Comparison of ENCODE assay signal across 24 cellular contexts in genomic region chr12:48177985-48178384, GRCh38. TPM values are rescaled to one million over a fixed set of nuclear protein-coding genes. Genes with fewer than 3 reads are reported as not detected.
DNase-seq lines count a peak whose midpoint lies in the region; ATAC-seq, FAIRE-seq and TF ChIP-seq lines count a peak whose summit lies in the region.
"Had no signal": no experiment of that assay in that cellular context is flagged by ENCODE, and none has a peak within 500 bp of the region (broad histone marks: within the 10 kb centered on the region; RNA-seq: fewer than 3 reads in every experiment).

No MANE protein-coding gene starts in this region.

- DNase-seq in SK-N-SH, result no peak
- no peak for DNase-seq in GM12878 (ENCODE audit: low read depth, low spot score)
- DNase-seq in epidermal melanocyte (ENCODE audit: insufficient read length, low spot score), result no peak
- DNase-seq in NCI-H345 treated with DMSO at 0.1 percent for 48 hours (lab: John Stamatoyannopoulos, UW; ENCODE audit: unreplicated experiment), result no peak
- DNase-seq: ACHN; CD4-positive, alpha-beta T cell; CD8-positive, alpha-beta memory T cell; DMS 273 treated with DMSO at 0.1 percent for 48 hours; DMS79; EL; GDM1; GM23248; H7; HCEC 1CT had no signal

- intact Hi-C loops in GM12878 (cut with micrococcal nuclease; ENCODE audit: unreplicated experiment), result no loop called here

- H3K9ac ChIP-seq in SK-N-SH (no peak overlapping the region), GM12878 (ENCODE audit: control insufficient read depth, insufficient read depth, low read length) (no peak overlapping the region)
- H3K9ac ChIP-seq in BLaER1 treated with 17β-estradiol and CSF1 and Interleukin-3, amounts not matched to agents 10 nM and 100 nM, result no peak overlapping the region
- H3K9ac ChIP-seq: GM23248 had no signal

- TF ChIP-seq RAD21 in SK-N-SH (IDR thresholded peaks at IDR 0.05; ENCODE audit: low read length) (no peak), GM12878 (IDR thresholded peaks at IDR 0.05; ENCODE audit: insufficient read depth, low read depth, low read length) (no peak)

- TF ChIP-seq POLR2A in GM12878 (IDR thresholded peaks at IDR 0.05; ENCODE audit: low read depth, low read length), result no peak

- H3K9me3 ChIP-seq in SK-N-SH (no peaks in the 10 kb centered on the region), GM12878 (replicated peaks; ENCODE audit: control insufficient read depth, insufficient read depth, low read length) (no peaks in the 10 kb centered on the region)
- no peaks in the 10 kb centered on the region for H3K9me3 ChIP-seq in BLaER1 treated with 17β-estradiol and CSF1 and Interleukin-3, amounts not matched to agents 10 nM and 100 nM (replicated peaks in 1 of 11)

- H3K36me3 ChIP-seq in SK-N-SH (replicated peaks in 1 of 2; ENCODE audit: control insufficient read depth in 1 of 2, insufficient read depth in 2 of 2, low read length in 1 of 2) (no peaks in the 10 kb centered on the region), GM12878 (ENCODE audit: control insufficient read depth in 2 of 2, insufficient read depth in 2 of 2, low read length in 1 of 2) (no peaks in the 10 kb centered on the region)
- H3K36me3 ChIP-seq in BLaER1 treated with 17β-estradiol and CSF1 and Interleukin-3, amounts not matched to agents 10 nM and 100 nM, result no peaks in the 10 kb centered on the region

- H3K27ac ChIP-seq in SK-N-SH (ENCODE audit: low read depth in 2 of 2, low read length in 1 of 2), result no peak overlapping the region
- H3K27ac ChIP-seq in BLaER1 treated with 17β-estradiol and CSF1 and Interleukin-3, amounts not matched to agents 10 nM and 100 nM, result no peak overlapping the region
- H3K27ac ChIP-seq in GM12878 (ENCODE audit: control insufficient read depth, insufficient read depth), result no peak overlapping the region
- H3K27ac ChIP-seq: 22Rv1, GM23248 had no signal

- H3K27me3 ChIP-seq in SK-N-SH (ENCODE audit: insufficient read depth) (0 out of 2 replicates have a peak, but pooled peaks cover 7% of the 10 kb centered on the region), GM12878 (replicated peaks in 1 of 2; ENCODE audit: control insufficient read depth in 2 of 2, insufficient read depth in 2 of 2, low read length in 1 of 2) (no peaks in the 10 kb centered on the region; a peak in 1 of 4 replicates)
- peaks cover 0 to 10% (median 1%) of the 10 kb centered on the region in 11 experiments; a peak in 6 of 22 replicates for H3K27me3 ChIP-seq in BLaER1 treated with 17β-estradiol and CSF1 and Interleukin-3, amounts not matched to agents 10 nM and 100 nM

- H3K9me2 ChIP-seq in SK-N-SH, result no peaks in the 10 kb centered on the region

- H3K79me2 ChIP-seq in SK-N-SH (ENCODE audit: insufficient read depth) (no peaks in the 10 kb centered on the region), GM12878 (ENCODE audit: control insufficient read depth, insufficient read depth, low read length) (no peaks in the 10 kb centered on the region)

- POLR2A ChIA-PET in SK-N-SH (lab: Yijun Ruan, JAX) (no interaction called here), GM12878 (lab: Charles Lee) (no interaction called here)

- no peak for FAIRE-seq in GM12878 (lab: Jason Lieb, UNC)
- FAIRE-seq: A204.1, D721Med, GM12891, GM18507, H1 had no signal

- WGBS in SK-N-SH (ENCODE audit: low lambda C conversion rate), result 44% methylated on average over 4 of the region's 4 CpGs
- WGBS in GM12878 (ENCODE audit: insufficient coverage, insufficient replicate concordance, low lambda C conversion rate, missing lambda C conversion rate), result 24% methylated on average over 4 of the region's 4 CpGs

- ATAC-seq in SK-N-SH treated with all-trans-retinoic acid at 6 μM for 48 hours (no peak), GM12878 (no peak)

- CTCF ChIA-PET in SK-N-SH (lab: Yijun Ruan, JAX), result interaction anchor here (1.2 kb wide), 1 partner anchor 440 kb away, joined by 3 read pairs; no protein-coding TSS in a partner anchor
- CTCF ChIA-PET in GM12878 (lab: Yijun Ruan, JAX), result interaction anchor here (0.9 to 1.2 kb wide), 2 partner anchors 11 to 13 kb away, joined by 3 read pairs; no protein-coding TSS in a partner anchor

- H3K4me2 ChIP-seq in SK-N-SH (no peak overlapping the region), GM12878 (ENCODE audit: control insufficient read depth, insufficient read depth) (no peak overlapping the region)
- peak overlapping the region in 7 of 11 experiments; percentile 2 to 65 (median 52); a peak in 13 of 22 replicates for H3K4me2 ChIP-seq in BLaER1 treated with 17β-estradiol and CSF1 and Interleukin-3, amounts not matched to agents 10 nM and 100 nM

- H3K4me1 ChIP-seq in SK-N-SH (ENCODE audit: control insufficient read depth in 1 of 2, insufficient read depth in 2 of 2, low read depth in 1 of 2, low read length in 1 of 2) (peaks cover 0 to 5% of the 10 kb centered on the region in 2 experiments; a peak in 3 of 4 replicates), GM12878 (ENCODE audit: control insufficient read depth, insufficient read depth, low read length) (peaks cover 5% of the 10 kb centered on the region; the same call in 1 of the 2 replicates)
- peaks cover 10 to 32% (median 21%) of the 10 kb centered on the region in 10 experiments for H3K4me1 ChIP-seq in BLaER1 treated with 17β-estradiol and CSF1 and Interleukin-3, amounts not matched to agents 10 nM and 100 nM

- BruUV-seq in GM12878 (replicated peaks; lab: Mats Ljungman, UMichigan), result no TSS peak

- no peaks in the 10 kb centered on the region for H3F3A ChIP-seq in SK-N-SH (replicated peaks; ENCODE audit: insufficient read depth)

- TF ChIP-seq CTCF in SK-N-SH (IDR thresholded peaks at IDR 0.05), result no peak
- no peak for TF ChIP-seq CTCF in GM12878 (IDR thresholded peaks at IDR 0.05 in 2 of 3, conservative IDR thresholded peaks at IDR 0.05 in 1 of 3; ENCODE audit: control insufficient read depth in 2 of 3, extremely low read depth in 1 of 3, insufficient read depth in 1 of 3, low read depth in 3 of 3, low read length in 3 of 3)

- no peak overlapping the region for H3K4me3 ChIP-seq in SK-N-SH (ENCODE audit: low read depth in 2 of 2, low read length in 1 of 2)
- H3K4me3 ChIP-seq in BLaER1 treated with 17β-estradiol and CSF1 and Interleukin-3, amounts not matched to agents 10 nM and 100 nM, result no peak overlapping the region
- no peak overlapping the region for H3K4me3 ChIP-seq in GM12878
- H3K4me3 ChIP-seq: GM23248 had no signal

- H2AFZ ChIP-seq in SK-N-SH (ENCODE audit: low read depth), result no peak overlapping the region
- H2AFZ ChIP-seq in GM12878 (ENCODE audit: control insufficient read depth, low read depth, low read length), result no peak overlapping the region
- H2AFZ ChIP-seq: GM23248 had no signal

- SMC1A ChIA-PET in GM12878 (lab: Charles Lee; ENCODE audit: uncharacterized antibody, unreplicated experiment), result interaction anchor here (0.9 to 3.1 kb wide), 4 partner anchors 11 to 174 kb away, joined by 3 to 8 read pairs (median 3); no protein-coding TSS in a partner anchor

- RAD21 ChIA-PET in GM12878 (lab: Charles Lee; ENCODE audit: unreplicated experiment), result no interaction called here

- in situ Hi-C loops in GM12878 (cut with MboI), result no loop called here

- no peaks in the 10 kb centered on the region for H4K20me1 ChIP-seq in SK-N-SH (ENCODE audit: insufficient read depth)
- no peaks in the 10 kb centered on the region for H4K20me1 ChIP-seq in BLaER1 treated with 17β-estradiol and CSF1 and Interleukin-3, amounts not matched to agents 10 nM and 100 nM
- H4K20me1 ChIP-seq in GM12878 (ENCODE audit: control insufficient read depth, insufficient read depth), result no peaks in the 10 kb centered on the region

- TF ChIP-seq EP300 in SK-N-SH (IDR thresholded peaks at IDR 0.05; ENCODE audit: borderline replicate concordance in 1 of 2, low read depth in 1 of 2, low read length in 1 of 2), result no peak
- TF ChIP-seq EP300 in GM12878 (IDR thresholded peaks at IDR 0.05; ENCODE audit: borderline replicate concordance in 1 of 2, control insufficient read depth in 1 of 2, low read depth in 2 of 2, low read length in 2 of 2), result no peak

RNA-seq across cellular contexts. Expression of gene CCDC184, which starts 5.5 kb away (rescaled TPM):
- polyA plus RNA-seq in SK-N-SH (2012; rRNA removed) (4.2 and 5.8 TPM in 2 replicates), GM12878 (2011; rRNA removed) (not detected in 2 replicates), GM12878 (2014; fragmentation: Illumina TruSeq; extraction: Trizol) (not detected in 2 replicates), GM12878 (2014; fragmentation: Nextera tagmentation; extraction: Ambion mirVana) (not detected), GM12878 (2014; rRNA removed) (not detected in 2 replicates), GM12878 (2016; fragmentation: Nextera tagmentation; extraction: Ambion mirVana) (not detected)
- 4.1 and 5.0 TPM in 2 replicates for polyA plus RNA-seq in SK-N-SH (2012; cell fraction: cytosol; rRNA removed)
- 3.5 and 4.3 TPM in 2 replicates for polyA plus RNA-seq in SK-N-SH (2012; cell fraction: nucleus; rRNA removed)
- total RNA-seq in GM12878 (2013; cell fraction: nucleolus; rRNA removed), result not detected in 2 replicates
- total RNA-seq in GM12878 (2014; rRNA removed) (not detected in 2 replicates), GM12878 (2014; rRNA removed; fragmentation: Illumina TruSeq; extraction: Trizol) (not detected in 2 replicates), GM12878 (2021) (not detected in 2 replicates)
- polyA plus RNA-seq in GM12878 (2011; ENCODE audit: low read depth), result not detected
- polyA plus RNA-seq in GM12878 (2011; cell fraction: cytosol; rRNA removed), result 0.01 TPM in 1 of 2 replicates, not detected in the other
- not detected in 2 replicates for polyA plus RNA-seq in GM12878 (2011; cell fraction: nucleus; rRNA removed)
- not detected in 2 replicates for polyA plus RNA-seq in GM12878 (2012)
- polyA minus RNA-seq in GM12878 (2011; rRNA and poly(A)+ RNA removed), result not detected in 2 replicates
- not detected in 2 replicates for polyA minus RNA-seq in GM12878 (2011; cell fraction: cytosol; rRNA and poly(A)+ RNA removed)
- polyA minus RNA-seq in GM12878 (2011; cell fraction: nucleus; rRNA and poly(A)+ RNA removed), result not detected in 2 replicates
- polyA plus RNA-seq: CD14-positive monocyte had no signal

RNA-seq across cellular contexts. Expression of gene ASB8, which starts 20.7 kb away (rescaled TPM):
- polyA plus RNA-seq in SK-N-SH (2012; rRNA removed), result 13.8 and 16.9 TPM in 2 replicates
- 14.8 and 15.0 TPM in 2 replicates for polyA plus RNA-seq in SK-N-SH (2012; cell fraction: cytosol; rRNA removed)
- polyA plus RNA-seq in SK-N-SH (2012; cell fraction: nucleus; rRNA removed), result 13.5 and 24.6 TPM in 2 replicates
- 40.2 and 42.5 TPM in 2 replicates for total RNA-seq in GM12878 (2013; cell fraction: nucleolus; rRNA removed)
- 28.8 and 38.5 TPM in 2 replicates for total RNA-seq in GM12878 (2014; rRNA removed)
- total RNA-seq in GM12878 (2014; rRNA removed; fragmentation: Illumina TruSeq; extraction: Trizol), result 22.8 and 23.7 TPM in 2 replicates
- total RNA-seq in GM12878 (2021), result 28.7 and 29.3 TPM in 2 replicates
- polyA plus RNA-seq in GM12878 (2011; ENCODE audit: low read depth), result 24.7 TPM
- polyA plus RNA-seq in GM12878 (2011; rRNA removed), result 45.5 and 48.0 TPM in 2 replicates
- polyA plus RNA-seq in GM12878 (2011; cell fraction: cytosol; rRNA removed), result 39.1 and 42.8 TPM in 2 replicates
- 15.0 and 16.0 TPM in 2 replicates for polyA plus RNA-seq in GM12878 (2011; cell fraction: nucleus; rRNA removed)
- polyA plus RNA-seq in GM12878 (2012), result 24.1 and 25.9 TPM in 2 replicates
- polyA plus RNA-seq in GM12878 (2014; fragmentation: Illumina TruSeq; extraction: Trizol), result 28.1 and 29.2 TPM in 2 replicates
- 10 to 100 TPM; 28.3 to 30.3 TPM for polyA plus RNA-seq in GM12878 (2014; fragmentation: Nextera tagmentation; extraction: Ambion mirVana)
- 21.2 and 25.1 TPM in 2 replicates for polyA plus RNA-seq in GM12878 (2014; rRNA removed)
- polyA plus RNA-seq in GM12878 (2016; fragmentation: Nextera tagmentation; extraction: Ambion mirVana), result 10 to 100 TPM; 30.2 to 32.4 TPM
- polyA minus RNA-seq in GM12878 (2011; rRNA and poly(A)+ RNA removed), result 31.9 and 38.9 TPM in 2 replicates
- 16.3 and 22.4 TPM in 2 replicates for polyA minus RNA-seq in GM12878 (2011; cell fraction: cytosol; rRNA and poly(A)+ RNA removed)
- 14.0 and 21.0 TPM in 2 replicates for polyA minus RNA-seq in GM12878 (2011; cell fraction: nucleus; rRNA and poly(A)+ RNA removed)

RNA-seq across cellular contexts. Expression of gene OR10AD1, which starts 25.1 kb away (rescaled TPM):
- polyA plus RNA-seq in SK-N-SH (2012; rRNA removed), result not detected in 2 replicates
- polyA plus RNA-seq in SK-N-SH (2012; cell fraction: cytosol; rRNA removed), result not detected in 2 replicates
- not detected in 2 replicates for polyA plus RNA-seq in SK-N-SH (2012; cell fraction: nucleus; rRNA removed)
- not detected in 2 replicates for total RNA-seq in GM12878 (2013; cell fraction: nucleolus; rRNA removed)
- total RNA-seq in GM12878 (2014; rRNA removed), result not detected in 2 replicates
- total RNA-seq in GM12878 (2014; rRNA removed; fragmentation: Illumina TruSeq; extraction: Trizol), result not detected in 2 replicates
- total RNA-seq in GM12878 (2021), result not detected in 2 replicates
- not detected for polyA plus RNA-seq in GM12878 (2011; ENCODE audit: low read depth)
- not detected in 2 replicates for polyA plus RNA-seq in GM12878 (2011; rRNA removed)
- not detected in 2 replicates for polyA plus RNA-seq in GM12878 (2011; cell fraction: cytosol; rRNA removed)
- not detected in 2 replicates for polyA plus RNA-seq in GM12878 (2011; cell fraction: nucleus; rRNA removed)
- polyA plus RNA-seq in GM12878 (2012), result 0.14 TPM in 1 of 2 replicates, not detected in the other
- polyA plus RNA-seq in GM12878 (2014; fragmentation: Illumina TruSeq; extraction: Trizol), result not detected in 2 replicates
- polyA plus RNA-seq in GM12878 (2014; fragmentation: Nextera tagmentation; extraction: Ambion mirVana), result under 1 TPM in 1 of 2 experiments, not detected in 1; 0.04 TPM
- polyA plus RNA-seq in GM12878 (2014; rRNA removed), result not detected in 2 replicates
- under 1 TPM in 1 of 2 experiments, not detected in 1; 0.12 TPM for polyA plus RNA-seq in GM12878 (2016; fragmentation: Nextera tagmentation; extraction: Ambion mirVana)
- polyA minus RNA-seq in GM12878 (2011; rRNA and poly(A)+ RNA removed), result not detected in 2 replicates
- polyA minus RNA-seq in GM12878 (2011; cell fraction: cytosol; rRNA and poly(A)+ RNA removed), result not detected in 2 replicates
- not detected in 2 replicates for polyA minus RNA-seq in GM12878 (2011; cell fraction: nucleus; rRNA and poly(A)+ RNA removed)
- total RNA-seq: CD4-positive, alpha-beta T cell; CD8-positive, alpha-beta memory T cell; GM23248; H1; H7 had no signal
- polyA plus RNA-seq: BJ; CD14-positive monocyte; CD8-positive, alpha-beta memory T cell; GM23248; H1 had no signal

RNA-seq across cellular contexts. Expression of gene PFKM, which starts 58.8 kb away (rescaled TPM):
- polyA plus RNA-seq in SK-N-SH (2012; rRNA removed) (85.0 and 111 TPM in 2 replicates), GM12878 (2011; rRNA removed) (52.7 and 65.0 TPM in 2 replicates), GM12878 (2014; fragmentation: Illumina TruSeq; extraction: Trizol) (54.1 and 57.9 TPM in 2 replicates), GM12878 (2014; fragmentation: Nextera tagmentation; extraction: Ambion mirVana) (10 to 100 TPM; 27.6 to 39.0 TPM), GM12878 (2014; rRNA removed) (55.3 and 58.6 TPM in 2 replicates), GM12878 (2016; fragmentation: Nextera tagmentation; extraction: Ambion mirVana) (10 to 100 TPM; 54.5 to 56.2 TPM)
- 75.2 and 79.2 TPM in 2 replicates for polyA plus RNA-seq in SK-N-SH (2012; cell fraction: cytosol; rRNA removed)
- 120 and 183 TPM in 2 replicates for polyA plus RNA-seq in SK-N-SH (2012; cell fraction: nucleus; rRNA removed)
- 107 and 125 TPM in 2 replicates for total RNA-seq in GM12878 (2013; cell fraction: nucleolus; rRNA removed)
- total RNA-seq in GM12878 (2014; rRNA removed) (59.6 and 62.8 TPM in 2 replicates), GM12878 (2014; rRNA removed; fragmentation: Illumina TruSeq; extraction: Trizol) (55.4 and 56.6 TPM in 2 replicates), GM12878 (2021) (77.5 and 80.0 TPM in 2 replicates)
- 56.2 TPM for polyA plus RNA-seq in GM12878 (2011; ENCODE audit: low read depth)
- polyA plus RNA-seq in GM12878 (2011; cell fraction: cytosol; rRNA removed), result 53.4 and 56.3 TPM in 2 replicates
- 137 and 152 TPM in 2 replicates for polyA plus RNA-seq in GM12878 (2011; cell fraction: nucleus; rRNA removed)
- 58.5 and 59.1 TPM in 2 replicates for polyA plus RNA-seq in GM12878 (2012)
- 74.3 and 86.8 TPM in 2 replicates for polyA minus RNA-seq in GM12878 (2011; rRNA and poly(A)+ RNA removed)
- 20.0 and 20.2 TPM in 2 replicates for polyA minus RNA-seq in GM12878 (2011; cell fraction: cytosol; rRNA and poly(A)+ RNA removed)
- polyA minus RNA-seq in GM12878 (2011; cell fraction: nucleus; rRNA and poly(A)+ RNA removed), result 44.1 and 51.7 TPM in 2 replicates

Comparison
In these comparisons a context has a peak if more than half of its experiments do, and no peak if none do; other contexts are left out.
1. H3K4me2 ChIP-seq: peak in BLaER1 treated with 17β-estradiol and CSF1 and Interleukin-3, amounts not matched to agents 10 nM and 100 nM (7 of 11); none in SK-N-SH (single experiment) and GM12878 (single experiment).
2. Of the 26 proteins assayed by ChIP-seq in both GM12878 and SK-N-SH: peak only in GM12878: none; only in SK-N-SH: none; in both: REST; in neither: 25.